In genomic region chr5:113182658-113183344, GRCh38 we compare ENCODE assay signal across 22 cellular contexts.
"Had no signal": no experiment of that assay in that cellular context is flagged by ENCODE, and none has a peak within 500 bp of the region (broad histone marks: within the 10 kb centered on the region; RNA-seq: fewer than 3 reads in every experiment).

No MANE protein-coding gene starts in this region.

- H3K4me1 ChIP-seq: ascending aorta had no signal

- H3K27ac Mint-ChIP-seq: activated naive CD8-positive, alpha-beta T cell; activated T-helper 2 cell treated with anti-CD3 and anti-CD28 coated beads, Interferon-gamma antibody, Interleukin-2, Interleukin-4, amounts not matched to agents 10 μg/mL and 5 μg/mL and 100 μg/mL, durations not matched to agents 14 hours and 24 hours and 36 hours; mesothelial cell of epicardium; natural killer cell; T-helper 17 cell had no signal

- H3K4me3 ChIP-seq: adrenal gland, ascending aorta, left ventricle myocardium inferior, upper lobe of right lung had no signal

- ATAC-seq: foreskin keratinocyte, T-helper 17 cell, upper lobe of right lung had no signal

- H3K27me3 Mint-ChIP-seq: activated naive CD8-positive, alpha-beta T cell; progenitor cell of endocrine pancreas; T-helper 17 cell had no signal

- H3K36me3 ChIP-seq: adrenal gland, ascending aorta, brain microvascular endothelial cell, left ventricle myocardium inferior, upper lobe of right lung had no signal

- H3K27ac ChIP-seq: adrenal gland, ascending aorta, brain microvascular endothelial cell, foreskin keratinocyte, left ventricle myocardium inferior, upper lobe of right lung had no signal

- DNase-seq: activated CD4-positive, alpha-beta T cell treated with anti-CD3 and anti-CD28 coated beads for 4 hours; activated CD4-positive, alpha-beta T cell treated with anti-CD3 and anti-CD28 coated beads, Interleukin-2, amount 50 U/mL, for 48 hours; activated CD4-positive, CD25-positive, alpha-beta regulatory T cell; activated CD8-positive, alpha-beta memory T cell treated with anti-CD3 and anti-CD28 coated beads, Interleukin-2, amount 50 U/mL, for 48 hours; activated naive CD4-positive, alpha-beta T cell; activated T-cell treated with anti-CD3 and anti-CD28 coated beads, Interleukin-2, amount 50 U/mL, for 4 hours; adrenal gland; brain microvascular endothelial cell; caudate nucleus; foreskin keratinocyte; hippocampal formation; left ventricle myocardium inferior; natural killer cell; stimulated activated CD4-positive, alpha-beta T cell treated with anti-CD3 and anti-CD28 coated beads, Interleukin-2, amount 100 ng/mL, for 48 hours; stimulated activated CD8-positive, alpha-beta memory T cell treated with anti-CD3 and anti-CD28 coated beads, Interleukin-4, amount 100 ng/mL, for 48 hours; T-helper 17 cell; upper lobe of right lung had no signal

- H3K4me1 Mint-ChIP-seq: natural killer cell had no signal

- H3K9me3 ChIP-seq: adrenal gland, ascending aorta, left ventricle myocardium inferior, upper lobe of right lung had no signal

- H3K9me3 Mint-ChIP-seq: activated T-cell treated with anti-CD3 and anti-CD28 coated beads, Interleukin-2, amount 50 U/mL, for 4 hours; activated T-helper 2 cell treated with anti-CD3 and anti-CD28 coated beads, Interferon-gamma antibody, Interleukin-2, Interleukin-4, amounts not matched to agents 10 μg/mL and 5 μg/mL and 100 μg/mL, durations not matched to agents 14 hours and 24 hours and 36 hours; mesothelial cell of epicardium; natural killer cell had no signal

- H3K27me3 ChIP-seq: adrenal gland, ascending aorta, brain microvascular endothelial cell, foreskin keratinocyte, upper lobe of right lung had no signal

- H3K36me3 Mint-ChIP-seq: mesothelial cell of epicardium, natural killer cell had no signal

- H3K4me3 Mint-ChIP-seq: activated naive CD8-positive, alpha-beta T cell; activated T-cell treated with anti-CD3 and anti-CD28 coated beads, Interleukin-2, amount 50 U/mL, for 4 hours; mesothelial cell of epicardium; natural killer cell; T-helper 17 cell had no signal
